Comparison of ENCODE assay signal across 8 cellular contexts in the genomic region with DNA sequence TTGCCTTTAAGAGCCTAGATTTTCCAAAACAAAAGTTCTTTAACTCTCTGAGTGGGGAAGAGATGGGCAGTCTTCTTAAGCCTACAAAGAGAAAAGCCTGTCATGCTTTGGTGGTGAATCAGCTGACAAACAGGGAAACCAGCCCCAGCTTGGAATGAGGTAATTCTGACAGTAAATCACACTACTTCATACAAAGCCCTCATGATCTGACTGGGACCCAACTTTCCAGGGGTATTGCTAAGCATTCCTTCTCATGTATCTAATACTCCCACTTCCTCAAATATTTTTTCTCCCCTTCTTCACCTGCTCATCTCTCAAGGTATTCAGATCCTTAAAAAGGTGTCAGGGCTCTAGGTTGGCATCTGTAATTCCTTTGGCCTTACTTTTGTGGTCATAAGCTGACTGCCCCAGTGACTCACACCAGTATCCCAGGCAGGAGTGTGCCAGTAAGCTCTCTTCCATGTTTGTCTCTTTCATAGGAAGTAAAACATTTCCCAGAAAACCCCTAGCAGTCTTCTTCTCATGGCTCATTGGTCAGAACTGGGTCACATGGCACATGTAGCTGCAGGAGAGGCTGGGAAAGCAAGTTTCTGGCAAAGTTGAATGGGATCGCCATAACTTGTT. TPM values are rescaled to one million over a fixed set of nuclear protein-coding genes. Genes with fewer than 3 reads are reported as not detected.
DNase-seq lines count a peak whose midpoint lies in the region; ATAC-seq, FAIRE-seq and TF ChIP-seq lines count a peak whose summit lies in the region.

No MANE protein-coding gene starts in this region.

- no peaks in the 10 kb centered on the region for H3K36me3 Mint-ChIP-seq in activated CD4-positive, alpha-beta memory T cell treated with anti-CD3 and anti-CD28 coated beads for 36 hours
- no peaks in the 10 kb centered on the region for H3K36me3 Mint-ChIP-seq in activated CD4-positive, alpha-beta memory T cell treated with anti-CD3 and anti-CD28 coated beads, Interleukin-2, amount 10 ng/mL, durations not matched to agents 7 days and 5 days (ENCODE audit: low read depth)
- peaks cover 7% of the 10 kb centered on the region for H3K36me3 Mint-ChIP-seq in activated naive CD8-positive, alpha-beta T cell treated with anti-CD3 and anti-CD28 coated beads for 36 hours

- peak overlapping the region; percentile 40 to 78 (median 68) for H3K27ac ChIP-seq in tibial nerve

- peak overlapping the region; percentile 57 for H3K27ac Mint-ChIP-seq in activated CD4-positive, alpha-beta memory T cell treated with anti-CD3 and anti-CD28 coated beads for 36 hours
- H3K27ac Mint-ChIP-seq in activated CD4-positive, alpha-beta memory T cell treated with anti-CD3 and anti-CD28 coated beads, Interleukin-2, amount 10 ng/mL, durations not matched to agents 7 days and 5 days: no peak overlapping the region
- no peak overlapping the region for H3K27ac Mint-ChIP-seq in activated naive CD8-positive, alpha-beta T cell treated with anti-CD3 and anti-CD28 coated beads for 36 hours

- TF ChIP-seq POLR2A in tibial nerve (IDR thresholded peaks at IDR 0.05): no peak

- no peaks in the 10 kb centered on the region for H3K27me3 Mint-ChIP-seq in activated CD4-positive, alpha-beta memory T cell treated with anti-CD3 and anti-CD28 coated beads for 36 hours
- no peaks in the 10 kb centered on the region for H3K27me3 Mint-ChIP-seq in activated CD4-positive, alpha-beta memory T cell treated with anti-CD3 and anti-CD28 coated beads, Interleukin-2, amount 10 ng/mL, durations not matched to agents 7 days and 5 days
- peaks cover 6% of the 10 kb centered on the region for H3K27me3 Mint-ChIP-seq in activated naive CD8-positive, alpha-beta T cell treated with anti-CD3 and anti-CD28 coated beads for 36 hours

- intact Hi-C loops in activated CD4-positive, alpha-beta memory T cell treated with anti-CD3 and anti-CD28 coated beads for 36 hours (cut with micrococcal nuclease): loop anchor here (5.0 kb wide), 2 partner anchors 190 to 275 kb away; partner anchors contain the start of gene CMTR1

- no peaks in the 10 kb centered on the region for H3K36me3 ChIP-seq in tibial nerve

- H3K4me1 ChIP-seq in tibial nerve: peaks cover 0 to 52% (median 17%) of the 10 kb centered on the region in 4 donors

- H3K4me3 ChIP-seq in tibial nerve: no peak overlapping the region

- H3K27me3 ChIP-seq in tibial nerve: no peaks in the 10 kb centered on the region

- CTCF ChIA-PET in activated CD4-positive, alpha-beta memory T cell treated with anti-CD3 and anti-CD28 coated beads for 36 hours (lab: Charles Lee): interaction anchor here (0.8 kb wide), 1 partner anchor 32 kb away, joined by 7 read pairs; no protein-coding TSS in a partner anchor
- CTCF ChIA-PET in activated CD4-positive, alpha-beta memory T cell treated with anti-CD3 and anti-CD28 coated beads, Interleukin-2, amount 10 ng/mL, durations not matched to agents 7 days and 5 days (lab: Charles Lee): interaction anchor here (0.8 kb wide), 1 partner anchor 224 kb away, joined by 3 read pairs; no protein-coding TSS in a partner anchor

- no peaks in the 10 kb centered on the region for H3K9me3 Mint-ChIP-seq in activated CD4-positive, alpha-beta memory T cell treated with anti-CD3 and anti-CD28 coated beads for 36 hours
- no peaks in the 10 kb centered on the region for H3K9me3 Mint-ChIP-seq in activated CD4-positive, alpha-beta memory T cell treated with anti-CD3 and anti-CD28 coated beads, Interleukin-2, amount 10 ng/mL, durations not matched to agents 7 days and 5 days
- H3K9me3 Mint-ChIP-seq in activated naive CD8-positive, alpha-beta T cell treated with anti-CD3 and anti-CD28 coated beads for 36 hours: peaks cover 3% of the 10 kb centered on the region

- peak; percentile 54 for DNase-seq in activated CD4-positive, alpha-beta memory T cell treated with anti-CD3 and anti-CD28 coated beads for 36 hours
- DNase-seq in activated CD4-positive, alpha-beta memory T cell treated with anti-CD3 and anti-CD28 coated beads, Interleukin-2, amount 10 ng/mL, durations not matched to agents 7 days and 5 days: no peak
- peak; percentile 9 for DNase-seq in activated naive CD8-positive, alpha-beta T cell treated with anti-CD3 and anti-CD28 coated beads for 36 hours
- DNase-seq in iPS-NIHi7 (ENCODE audit: extremely low spot score) (peak; percentile 32), tibial nerve (ENCODE audit: low spot score in 2 of 2) (peak in 1 of 2 donors; percentile 60), frontal cortex (ENCODE audit: low spot score in 2 of 2) (no peak)

- no peak for FAIRE-seq in frontal cortex (lab: Jason Lieb, UNC)

- TF ChIP-seq CTCF in tibial nerve (IDR thresholded peaks at IDR 0.05): no peak

- POLR2A ChIA-PET in activated CD4-positive, alpha-beta memory T cell treated with anti-CD3 and anti-CD28 coated beads for 36 hours (lab: Charles Lee): interaction anchor here (0.8 to 2.1 kb wide), 3 partner anchors 16 to 70 kb away, joined by 3 to 19 read pairs (median 3); partner anchors contain the start of genes TBC1D22B and TMEM217
- POLR2A ChIA-PET in activated CD4-positive, alpha-beta memory T cell treated with anti-CD3 and anti-CD28 coated beads, Interleukin-2, amount 10 ng/mL, durations not matched to agents 7 days and 5 days (lab: Charles Lee): interaction anchor here (0.6 kb wide), 1 partner anchor 69 kb away, joined by 3 read pairs; no protein-coding TSS in a partner anchor

- 89 to 96% methylated on average over 1 of the region's 1 CpG for WGBS in tibial nerve, 2 donors

- TF ChIP-seq EP300 in tibial nerve (IDR thresholded peaks at IDR 0.05): peak in 1 of 2 donors; percentile 49

- no peak overlapping the region for H3K4me3 Mint-ChIP-seq in activated CD4-positive, alpha-beta memory T cell treated with anti-CD3 and anti-CD28 coated beads for 36 hours
- no peak overlapping the region for H3K4me3 Mint-ChIP-seq in activated CD4-positive, alpha-beta memory T cell treated with anti-CD3 and anti-CD28 coated beads, Interleukin-2, amount 10 ng/mL, durations not matched to agents 7 days and 5 days
- no peak overlapping the region for H3K4me3 Mint-ChIP-seq in activated naive CD8-positive, alpha-beta T cell treated with anti-CD3 and anti-CD28 coated beads for 36 hours

- no peaks in the 10 kb centered on the region for H3K9me3 ChIP-seq in tibial nerve

- peaks cover 33% of the 10 kb centered on the region for H3K4me1 Mint-ChIP-seq in activated CD4-positive, alpha-beta memory T cell treated with anti-CD3 and anti-CD28 coated beads for 36 hours (ENCODE audit: low read depth)
- H3K4me1 Mint-ChIP-seq in activated CD4-positive, alpha-beta memory T cell treated with anti-CD3 and anti-CD28 coated beads, Interleukin-2, amount 10 ng/mL, durations not matched to agents 7 days and 5 days: peaks cover 22% of the 10 kb centered on the region
- H3K4me1 Mint-ChIP-seq in activated naive CD8-positive, alpha-beta T cell treated with anti-CD3 and anti-CD28 coated beads for 36 hours: peaks cover 35% of the 10 kb centered on the region

- ATAC-seq in GM19395 (IDR thresholded peaks at IDR 0.05; ENCODE audit: unreplicated experiment) (no peak), GM19455 (IDR thresholded peaks at IDR 0.05; ENCODE audit: unreplicated experiment) (no peak)

RNA-seq across cellular contexts. Expression of gene TBC1D22B, which starts 15.0 kb away (rescaled TPM):
- total RNA-seq in activated CD4-positive, alpha-beta memory T cell treated with anti-CD3 and anti-CD28 coated beads for 36 hours: 10 to 100 TPM; 14.4 to 15.7 TPM
- total RNA-seq in activated CD4-positive, alpha-beta memory T cell treated with anti-CD3 and anti-CD28 coated beads, Interleukin-2, amount 10 ng/mL, durations not matched to agents 7 days and 5 days: 10 to 100 TPM; 16.5 TPM
- total RNA-seq in activated naive CD8-positive, alpha-beta T cell treated with anti-CD3 and anti-CD28 coated beads for 36 hours: 10 to 100 TPM; 13.0 to 13.9 TPM
- 1 to 10 TPM; 5.1 to 9.4 (median 7.7) TPM for total RNA-seq in tibial nerve
- 8.2 TPM for total RNA-seq in frontal cortex

RNA-seq across cellular contexts. Expression of gene TMEM217, which starts 15.4 kb away (rescaled TPM):
- total RNA-seq in activated CD4-positive, alpha-beta memory T cell treated with anti-CD3 and anti-CD28 coated beads for 36 hours: 1 to 10 TPM; 2.2 to 3.3 TPM
- total RNA-seq in activated CD4-positive, alpha-beta memory T cell treated with anti-CD3 and anti-CD28 coated beads, Interleukin-2, amount 10 ng/mL, durations not matched to agents 7 days and 5 days: 1 to 10 TPM; 1.6 to 2.1 TPM
- 1 to 10 TPM; 3.5 to 4.9 TPM for total RNA-seq in activated naive CD8-positive, alpha-beta T cell treated with anti-CD3 and anti-CD28 coated beads for 36 hours
- total RNA-seq in tibial nerve (1 to 10 TPM in 1 of 4 donors, under 1 TPM in 1, not detected in 2; 0.39 to 1.2 TPM), frontal cortex (1.2 TPM)

Comparison
In these comparisons a context has a peak if more than half of its experiments do, and no peak if none do; other contexts are left out.
1. DNase-seq: peak in activated CD4-positive, alpha-beta memory T cell treated with anti-CD3 and anti-CD28 coated beads for 36 hours (single experiment), activated naive CD8-positive, alpha-beta T cell treated with anti-CD3 and anti-CD28 coated beads for 36 hours (single experiment) and iPS-NIHi7 (single experiment); none in activated CD4-positive, alpha-beta memory T cell treated with anti-CD3 and anti-CD28 coated beads, Interleukin-2, amount 10 ng/mL, durations not matched to agents 7 days and 5 days (single experiment) and frontal cortex (0 of 2).